Comparison of ENCODE assay signal across 8 cellular contexts in the genomic region with DNA sequence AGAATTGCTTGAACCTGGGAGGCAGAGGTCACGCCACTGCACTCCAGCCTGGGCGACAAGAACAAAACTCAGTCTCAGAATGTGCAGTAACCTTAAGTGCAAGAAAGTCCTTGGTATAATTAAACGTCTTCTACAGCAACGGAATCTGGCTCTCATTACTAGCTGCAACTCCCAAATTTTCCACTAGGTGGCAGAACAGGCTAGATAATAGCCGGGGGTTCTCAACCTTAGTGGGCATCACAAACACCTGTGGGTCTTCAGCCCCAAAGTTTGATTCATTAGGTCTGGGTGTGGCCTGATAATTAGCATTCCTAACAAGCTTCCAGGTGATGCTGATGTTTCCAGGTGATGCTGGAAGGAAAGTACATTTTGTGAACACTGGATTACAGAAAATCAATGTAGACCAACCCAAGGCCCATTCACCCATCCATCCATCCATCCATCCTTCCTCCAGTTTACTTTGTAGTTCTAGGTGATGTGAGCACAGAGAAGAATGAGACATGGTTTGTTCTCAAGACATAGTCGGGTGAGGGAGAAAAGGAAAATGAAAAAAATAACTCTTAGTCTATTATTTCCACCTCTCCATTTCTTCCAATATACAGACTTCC. TPM values are rescaled to one million over a fixed set of nuclear protein-coding genes. Genes with fewer than 3 reads are reported as not detected.
DNase-seq lines count a peak whose midpoint lies in the region; ATAC-seq and TF ChIP-seq lines count a peak whose summit lies in the region.

No MANE protein-coding gene starts in this region.

- no peak overlapping the region for H3K27ac ChIP-seq in CD4-positive, alpha-beta T cell (ENCODE audit: low read depth, low read length)
- no peak overlapping the region for H3K27ac ChIP-seq in mammary epithelial cell (ENCODE audit: insufficient read depth, low read depth, low read length)

- H3K4me3 Mint-ChIP-seq in CD4-positive, alpha-beta T cell: no peak overlapping the region
- H3K4me3 Mint-ChIP-seq in WTC11: no peak overlapping the region

- POLR2A ChIA-PET in CD4-positive, alpha-beta T cell (lab: Charles Lee): interaction anchor here (0.6 to 2.6 kb wide), 4 partner anchors 37 to 316 kb away, joined by 3 to 20 read pairs (median 4); a partner anchor contains a TSS
- POLR2A ChIA-PET in WTC11 (lab: Charles Lee): no interaction called here

- no peak overlapping the region for H3K4me3 ChIP-seq in mammary epithelial cell (replicated peaks in 1 of 3; ENCODE audit: insufficient read depth in 1 of 3, low read depth in 2 of 3, low read length in 3 of 3)
- H3K4me3 ChIP-seq in kidney epithelial cell (ENCODE audit: low read depth, low read length): no peak overlapping the region

- no peak overlapping the region for H3K9ac ChIP-seq in mammary epithelial cell (ENCODE audit: insufficient read depth, low read length)

- CTCF ChIA-PET in CD4-positive, alpha-beta T cell (lab: Charles Lee): interaction anchor here (0.6 to 2.9 kb wide), 14 partner anchors 17 to 564 kb away, joined by 3 to 10 read pairs (median 4); a partner anchor contains a TSS
- CTCF ChIA-PET in WTC11 (lab: Charles Lee): interaction anchor here (0.7 to 2.3 kb wide), 23 partner anchors 10 to 308 kb away, joined by 3 to 23 read pairs (median 4); a partner anchor contains a TSS
- CTCF ChIA-PET in mammary epithelial cell (lab: Charles Lee; ENCODE audit: low non-redundant PET): interaction anchor here (0.6 to 1.5 kb wide), 2 partner anchors 136 to 181 kb away, joined by 4 to 13 read pairs; no protein-coding TSS in a partner anchor

- dilution Hi-C loops in mammary epithelial cell (cut with HindIII; ENCODE audit: low sequenced_read_pairs): loop anchor here (25.0 kb wide), 1 partner anchor 181 kb away; a partner anchor contains a TSS

- peak; percentile 96 for TF ChIP-seq CTCF in CD4-positive, alpha-beta T cell (IDR thresholded peaks at IDR 0.05)
- TF ChIP-seq CTCF in WTC11 (IDR thresholded peaks at IDR 0.05) (peak; percentile 84), mammary epithelial cell (conservative IDR thresholded peaks at IDR 0.05 in 1 of 2, IDR thresholded peaks at IDR 0.05 in 1 of 2; ENCODE audit: extremely low read depth in 1 of 2, insufficient read depth in 1 of 2, low read depth in 1 of 2, low read length in 2 of 2) (peak; percentile 87), kidney epithelial cell (IDR thresholded peaks at IDR 0.05; ENCODE audit: insufficient read depth, low read length, poor library complexity, severe bottlenecking) (peak; percentile 76)

- H3K27ac Mint-ChIP-seq in CD4-positive, alpha-beta T cell: peak overlapping the region; percentile 57
- H3K27ac Mint-ChIP-seq in WTC11: no peak overlapping the region

- DNase-seq in CD4-positive, alpha-beta T cell: peak; percentile 33 to 73 (median 56)
- DNase-seq in NCI-H1105 treated with DMSO at 0.1 percent for 48 hours (lab: John Stamatoyannopoulos, UW) (peak; percentile 53), WTC11 (ENCODE audit: low spot score) (peak; percentile 67), mammary epithelial cell (peak; percentile 35), kidney epithelial cell (ENCODE audit: low read depth) (no peak)
- peak; percentile 78 for DNase-seq in stimulated activated CD4-positive, alpha-beta T cell treated with anti-CD3 and anti-CD28 coated beads, Interleukin-4, amount 100 ng/mL, for 24 hours

- H3K4me1 ChIP-seq in mammary epithelial cell (ENCODE audit: insufficient read depth, low read length): no peaks in the 10 kb centered on the region

- H3K27me3 Mint-ChIP-seq in CD4-positive, alpha-beta T cell: no peaks in the 10 kb centered on the region
- no peaks in the 10 kb centered on the region for H3K27me3 Mint-ChIP-seq in WTC11 (ENCODE audit: low read depth)

- in situ Hi-C loops in mammary epithelial cell (cut with MboI; ENCODE audit: low sequenced_read_pairs in 2 of 2): loop anchor here (10.0 to 25.0 kb wide), 3 partner anchors 179 to 309 kb away; a partner anchor contains a TSS

- H3K36me3 ChIP-seq in mammary epithelial cell (ENCODE audit: insufficient read depth, low read length) (peaks cover 5% of the 10 kb centered on the region), kidney epithelial cell (ENCODE audit: control insufficient read depth, insufficient read depth, low read length) (no peaks in the 10 kb centered on the region)

- BruUV-seq in mammary epithelial cell (replicated peaks; lab: Mats Ljungman, UMichigan): no TSS peak

- no peaks in the 10 kb centered on the region for H4K20me1 ChIP-seq in mammary epithelial cell (ENCODE audit: insufficient read depth, low read length)

- H3K4me1 Mint-ChIP-seq in CD4-positive, alpha-beta T cell (ENCODE audit: low read depth): peaks cover 18% of the 10 kb centered on the region
- H3K4me1 Mint-ChIP-seq in WTC11: no peaks in the 10 kb centered on the region

- no peak overlapping the region for H3K4me2 ChIP-seq in mammary epithelial cell (ENCODE audit: insufficient read depth, low read depth, low read length)

- peaks cover 14% of the 10 kb centered on the region for H3K36me3 Mint-ChIP-seq in CD4-positive, alpha-beta T cell (ENCODE audit: low read depth)
- peaks cover 4% of the 10 kb centered on the region; the same call in 1 of the 2 replicates for H3K36me3 Mint-ChIP-seq in WTC11

- peak; percentile 67 for ATAC-seq in CD4-positive, alpha-beta T cell (ENCODE audit: poor library complexity)
- ATAC-seq in GM19463 (IDR thresholded peaks at IDR 0.05; ENCODE audit: unreplicated experiment) (peak; percentile 40), WTC11 (peak; percentile 74), GM19467 (IDR thresholded peaks at IDR 0.05; ENCODE audit: unreplicated experiment) (no peak)

- intact Hi-C loops in CD4-positive, alpha-beta T cell (cut with DNase I, micrococcal nuclease): loop anchor here (1.0 to 10.0 kb wide), 11 partner anchors 180 to 1236 kb away; a partner anchor contains a TSS
- intact Hi-C loops in mammary epithelial cell (cut with micrococcal nuclease): loop anchor here (1.0 to 2.0 kb wide), 6 partner anchors 86 to 304 kb away; a partner anchor contains a TSS

- no peaks in the 10 kb centered on the region for H3K9me3 Mint-ChIP-seq in CD4-positive, alpha-beta T cell
- no peaks in the 10 kb centered on the region for H3K9me3 Mint-ChIP-seq in WTC11

- no peak overlapping the region for H2AFZ ChIP-seq in mammary epithelial cell (ENCODE audit: low read depth, low read length)

- 2% methylated on average over 6 of the region's 6 CpGs for WGBS in mammary epithelial cell (ENCODE audit: low coverage, missing lambda C conversion rate)

- no peaks in the 10 kb centered on the region for H3K79me2 ChIP-seq in mammary epithelial cell (ENCODE audit: insufficient read depth, low read length)

- no peaks in the 10 kb centered on the region for H3K27me3 ChIP-seq in CD4-positive, alpha-beta T cell (ENCODE audit: control insufficient read depth, insufficient read depth, low read length)
- H3K27me3 ChIP-seq in mammary epithelial cell (ENCODE audit: insufficient read depth, low read length) (no peaks in the 10 kb centered on the region), kidney epithelial cell (ENCODE audit: control insufficient read depth, insufficient read depth, low read length) (no peaks in the 10 kb centered on the region)

- no peaks in the 10 kb centered on the region for H3K9me3 ChIP-seq in CD4-positive, alpha-beta T cell (ENCODE audit: control insufficient read depth, low read length)
- H3K9me3 ChIP-seq in mammary epithelial cell (replicated peaks; ENCODE audit: insufficient read depth, low read length): no peaks in the 10 kb centered on the region

TF ChIP-seq in WTC11, 78 proteins besides CTCF, POLR2A, EP300 and RAD21 (continues in another document):
- TF ChIP-seq ZNF423 (CRISPR knock-in tag; IDR thresholded peaks at IDR 0.05) (no peak), FOXK1 (CRISPR knock-in tag; IDR thresholded peaks at IDR 0.05) (no peak), TP53 (CRISPR knock-in tag; IDR thresholded peaks at IDR 0.05) (no peak)
- TF ChIP-seq, protein P1, sequence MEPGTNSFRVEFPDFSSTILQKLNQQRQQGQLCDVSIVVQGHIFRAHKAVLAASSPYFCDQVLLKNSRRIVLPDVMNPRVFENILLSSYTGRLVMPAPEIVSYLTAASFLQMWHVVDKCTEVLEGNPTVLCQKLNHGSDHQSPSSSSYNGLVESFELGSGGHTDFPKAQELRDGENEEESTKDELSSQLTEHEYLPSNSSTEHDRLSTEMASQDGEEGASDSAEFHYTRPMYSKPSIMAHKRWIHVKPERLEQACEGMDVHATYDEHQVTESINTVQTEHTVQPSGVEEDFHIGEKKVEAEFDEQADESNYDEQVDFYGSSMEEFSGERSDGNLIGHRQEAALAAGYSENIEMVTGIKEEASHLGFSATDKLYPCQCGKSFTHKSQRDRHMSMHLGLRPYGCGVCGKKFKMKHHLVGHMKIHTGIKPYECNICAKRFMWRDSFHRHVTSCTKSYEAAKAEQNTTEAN (CRISPR knock-in tag; IDR thresholded peaks at IDR 0.05): no peak
- TF ChIP-seq, protein P2, sequence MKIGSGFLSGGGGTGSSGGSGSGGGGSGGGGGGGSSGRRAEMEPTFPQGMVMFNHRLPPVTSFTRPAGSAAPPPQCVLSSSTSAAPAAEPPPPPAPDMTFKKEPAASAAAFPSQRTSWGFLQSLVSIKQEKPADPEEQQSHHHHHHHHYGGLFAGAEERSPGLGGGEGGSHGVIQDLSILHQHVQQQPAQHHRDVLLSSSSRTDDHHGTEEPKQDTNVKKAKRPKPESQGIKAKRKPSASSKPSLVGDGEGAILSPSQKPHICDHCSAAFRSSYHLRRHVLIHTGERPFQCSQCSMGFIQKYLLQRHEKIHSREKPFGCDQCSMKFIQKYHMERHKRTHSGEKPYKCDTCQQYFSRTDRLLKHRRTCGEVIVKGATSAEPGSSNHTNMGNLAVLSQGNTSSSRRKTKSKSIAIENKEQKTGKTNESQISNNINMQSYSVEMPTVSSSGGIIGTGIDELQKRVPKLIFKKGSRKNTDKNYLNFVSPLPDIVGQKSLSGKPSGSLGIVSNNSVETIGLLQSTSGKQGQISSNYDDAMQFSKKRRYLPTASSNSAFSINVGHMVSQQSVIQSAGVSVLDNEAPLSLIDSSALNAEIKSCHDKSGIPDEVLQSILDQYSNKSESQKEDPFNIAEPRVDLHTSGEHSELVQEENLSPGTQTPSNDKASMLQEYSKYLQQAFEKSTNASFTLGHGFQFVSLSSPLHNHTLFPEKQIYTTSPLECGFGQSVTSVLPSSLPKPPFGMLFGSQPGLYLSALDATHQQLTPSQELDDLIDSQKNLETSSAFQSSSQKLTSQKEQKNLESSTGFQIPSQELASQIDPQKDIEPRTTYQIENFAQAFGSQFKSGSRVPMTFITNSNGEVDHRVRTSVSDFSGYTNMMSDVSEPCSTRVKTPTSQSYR (CRISPR knock-in tag; IDR thresholded peaks at IDR 0.05): no peak

RNA-seq across cellular contexts. Expression of a gene that starts 37.3 kb away (rescaled TPM):
- 10 to 100 TPM; 58.7 to 64.7 TPM for total RNA-seq in CD4-positive, alpha-beta T cell
- total RNA-seq in WTC11 (2021): 57.2 to 59.8 TPM (median 57.4 TPM) in 3 replicates
- total RNA-seq in mammary epithelial cell: 10 to 100 TPM; 39.3 to 70.1 TPM
- polyA plus RNA-seq in mammary epithelial cell: 38.5 TPM
- 80.3 TPM for polyA minus RNA-seq in mammary epithelial cell
- total RNA-seq in kidney epithelial cell: 24.6 and 25.3 TPM in 2 replicates

RNA-seq across cellular contexts. Expression of a gene that starts 41.7 kb away (rescaled TPM):
- 1 to 10 TPM; 4.0 to 4.5 TPM for total RNA-seq in CD4-positive, alpha-beta T cell
- 0.80 to 1.0 TPM (median 0.92 TPM) in 3 replicates for total RNA-seq in WTC11 (2021)
- total RNA-seq in mammary epithelial cell: 10 to 100 TPM; 10.9 to 31.5 TPM
- 4.8 TPM for polyA plus RNA-seq in mammary epithelial cell
- polyA minus RNA-seq in mammary epithelial cell: 9.0 TPM
- total RNA-seq in kidney epithelial cell: 10.0 and 11.1 TPM in 2 replicates
